ENCODE assay signal across 24 cellular contexts in genomic region chr10:89576022-89576421, GRCh38. TPM values are rescaled to one million over a fixed set of nuclear protein-coding genes. Genes with fewer than 3 reads are reported as not detected.
DNase-seq lines count a peak whose midpoint lies in the region; ATAC-seq, FAIRE-seq and TF ChIP-seq lines count a peak whose summit lies in the region.
"Had no signal": no experiment of that assay in that cellular context is flagged by ENCODE, and none has a peak within 500 bp of the region (broad histone marks: within the 10 kb centered on the region; RNA-seq: fewer than 3 reads in every experiment).

No MANE protein-coding gene starts in this region.

- no peaks in the 10 kb centered on the region for H3K36me3 Mint-ChIP-seq in astrocyte (ENCODE audit: low read depth, unreplicated experiment)
- peaks cover 4% of the 10 kb centered on the region for H3K36me3 Mint-ChIP-seq in osteocyte (ENCODE audit: unreplicated experiment)
- H3K36me3 Mint-ChIP-seq in activated T-cell treated with anti-CD3 and anti-CD28 coated beads, Interleukin-2, amount 50 U/mL, for 72 hours (ENCODE audit: insufficient read depth in 2 of 2): no peaks in the 10 kb centered on the region

- FAIRE-seq in HepG2 (lab: Jason Lieb, UNC) (no peak), astrocyte (lab: Jason Lieb, UNC) (peak; percentile 55)
- FAIRE-seq: A204.1, D721Med, GM12892, GM19239, H1 had no signal

- TF ChIP-seq POLR2A in HepG2 (IDR thresholded peaks at IDR 0.05; ENCODE audit: insufficient read depth in 1 of 2, low read depth in 2 of 2, low read length in 2 of 2): no peak

- H3K27ac ChIP-seq in liver (ENCODE audit: low read depth in 1 of 2, low read length in 2 of 2): no peak overlapping the region
- no peak overlapping the region for H3K27ac ChIP-seq in HepG2 (ENCODE audit: extremely low read length, insufficient read depth, low read length)
- H3K27ac ChIP-seq in astrocyte (ENCODE audit: low read depth, low read length): no peak overlapping the region
- H3K27ac ChIP-seq: 22Rv1; BLaER1 treated with 17β-estradiol and CSF1 and Interleukin-3, amounts not matched to agents 10 nM and 100 nM; GM23248 had no signal

- intact Hi-C loops in HepG2 (cut with micrococcal nuclease; ENCODE audit: unreplicated experiment): no loop called here

- H3K4me3 Mint-ChIP-seq in astrocyte (ENCODE audit: unreplicated experiment) (no peak overlapping the region), osteocyte (ENCODE audit: unreplicated experiment) (no peak overlapping the region)
- H3K4me3 Mint-ChIP-seq in activated T-cell treated with anti-CD3 and anti-CD28 coated beads, Interleukin-2, amount 50 U/mL, for 72 hours: no peak overlapping the region
- H3K4me3 Mint-ChIP-seq: CD14-positive monocyte; CD4-positive, alpha-beta T cell; CD8-positive, alpha-beta memory T cell; H9 had no signal

- H3K4me2 ChIP-seq in HepG2 (ENCODE audit: low read depth, low read length): no peak overlapping the region
- no peak overlapping the region for H3K4me2 ChIP-seq in astrocyte (ENCODE audit: low read length)
- H3K4me2 ChIP-seq: BLaER1 treated with 17β-estradiol and CSF1 and Interleukin-3, amounts not matched to agents 10 nM and 100 nM had no signal

- H3K79me2 ChIP-seq in HepG2 (ENCODE audit: insufficient read depth, low read length) (no peaks in the 10 kb centered on the region), astrocyte (ENCODE audit: insufficient read depth, low read length) (no peaks in the 10 kb centered on the region)

- H3K4me3 ChIP-seq in liver (ENCODE audit: low read depth in 1 of 3, low read length in 3 of 3) (no peak overlapping the region), HepG2 (replicated peaks in 1 of 3; ENCODE audit: insufficient read depth in 1 of 3, low read depth in 2 of 3, low read length in 3 of 3) (no peak overlapping the region), astrocyte (ENCODE audit: insufficient read depth, low read depth, low read length) (no peak overlapping the region)
- H3K4me3 ChIP-seq: BLaER1 treated with 17β-estradiol and CSF1 and Interleukin-3, amounts not matched to agents 10 nM and 100 nM; GM23248 had no signal

- BruUV-seq in HepG2 (replicated peaks; lab: Mats Ljungman, UMichigan): no TSS peak

- CTCF ChIA-PET in HepG2 (lab: Yijun Ruan, JAX; ENCODE audit: low intra/inter-chr PET ratio, low total read pairs): no interaction called here

- no peak overlapping the region for H3K27ac Mint-ChIP-seq in astrocyte (ENCODE audit: unreplicated experiment)
- H3K27ac Mint-ChIP-seq in osteocyte (ENCODE audit: unreplicated experiment): peak overlapping the region; percentile 52
- H3K27ac Mint-ChIP-seq in activated T-cell treated with anti-CD3 and anti-CD28 coated beads, Interleukin-2, amount 50 U/mL, for 72 hours: no peak overlapping the region
- H3K27ac Mint-ChIP-seq: CD14-positive monocyte; CD4-positive, alpha-beta T cell; CD8-positive, alpha-beta memory T cell; H9 had no signal

- in situ Hi-C loops in HepG2 (cut with HindIII; ENCODE audit: extremely low pct_ligation_motif_present, low pct_unique_long_range_greater_than_20kb): no loop called here

- H3K9ac ChIP-seq in liver (ENCODE audit: low read depth in 1 of 2, low read length in 2 of 2) (no peak overlapping the region), HepG2 (ENCODE audit: insufficient read depth, low read depth, low read length) (no peak overlapping the region), astrocyte (ENCODE audit: low read length) (no peak overlapping the region)
- H3K9ac ChIP-seq: BLaER1 treated with 17β-estradiol and CSF1 and Interleukin-3, amounts not matched to agents 10 nM and 100 nM; GM23248 had no signal

- no peaks in the 10 kb centered on the region for H4K20me1 ChIP-seq in HepG2 (ENCODE audit: insufficient read depth, low read length)
- H4K20me1 ChIP-seq in astrocyte (ENCODE audit: insufficient read depth, low read length): no peaks in the 10 kb centered on the region
- H4K20me1 ChIP-seq: BLaER1 treated with 17β-estradiol and CSF1 and Interleukin-3, amounts not matched to agents 10 nM and 100 nM had no signal

- POLR2A ChIA-PET in HepG2 (lab: Yijun Ruan, JAX): no interaction called here

- H2AFZ ChIP-seq in HepG2 (ENCODE audit: low read length): no peak overlapping the region
- H2AFZ ChIP-seq in astrocyte (ENCODE audit: low read depth, low read length): no peak overlapping the region
- H2AFZ ChIP-seq: GM23248 had no signal

- DNase-seq in HepG2 (ENCODE audit: low spot score): no peak
- DNase-seq in astrocyte (ENCODE audit: low read depth): no peak
- no peak for DNase-seq in osteocyte (ENCODE audit: extremely low spot score, unreplicated experiment)
- DNase-seq in activated T-cell treated with anti-CD3 and anti-CD28 coated beads, Interleukin-2, amount 50 U/mL, for 72 hours: no peak
- DNase-seq in ureter (ENCODE audit: low spot score): no peak
- DNase-seq: AML-193; BE2C; CD4-positive, alpha-beta T cell; CD8-positive, alpha-beta memory T cell; DMS 273 treated with DMSO at 0.1 percent for 48 hours; DMS79; GM23248; H9 had no signal

- H3K27me3 Mint-ChIP-seq in astrocyte (ENCODE audit: low read depth, unreplicated experiment) (no peaks in the 10 kb centered on the region), osteocyte (ENCODE audit: unreplicated experiment) (no peaks in the 10 kb centered on the region)
- H3K27me3 Mint-ChIP-seq in activated T-cell treated with anti-CD3 and anti-CD28 coated beads, Interleukin-2, amount 50 U/mL, for 72 hours (ENCODE audit: low read depth): no peaks in the 10 kb centered on the region
- H3K27me3 Mint-ChIP-seq: CD4-positive, alpha-beta T cell had no signal

- no peak for TF ChIP-seq CTCF in liver (IDR thresholded peaks at IDR 0.05; ENCODE audit: low read depth, low read length, missing input control)
- no peak for TF ChIP-seq CTCF in HepG2 (CRISPR knock-in tag; IDR thresholded peaks at IDR 0.05)
- TF ChIP-seq CTCF in astrocyte (IDR thresholded peaks at IDR 0.05; ENCODE audit: insufficient read depth, low read depth, low read length): no peak
- TF ChIP-seq CTCF in osteocyte (IDR thresholded peaks at IDR 0.05): no peak

- peak in 1 of 2 donors; percentile 6 for TF ChIP-seq RAD21 in liver (IDR thresholded peaks at IDR 0.05)
- no peak for TF ChIP-seq RAD21 in HepG2 (CRISPR knock-in tag; IDR thresholded peaks at IDR 0.05)

- TF ChIP-seq EP300 in HepG2 (IDR thresholded peaks at IDR 0.05; ENCODE audit: low read depth in 2 of 2, low read length in 2 of 2) (no peak), HepG2 (CRISPR knock-in tag; IDR thresholded peaks at IDR 0.05; ENCODE audit: borderline replicate concordance) (no peak)

- H3K4me1 ChIP-seq in liver (ENCODE audit: control insufficient read depth in 4 of 4, insufficient read depth in 4 of 4, low read length in 3 of 4) (peaks cover 0 to 8% (median 1%) of the 10 kb centered on the region in 4 donors), HepG2 (ENCODE audit: insufficient read depth, low read length) (peaks cover 27% of the 10 kb centered on the region), astrocyte (ENCODE audit: insufficient read depth, low read length) (peaks cover 10% of the 10 kb centered on the region)
- H3K4me1 ChIP-seq: BE2C; BLaER1 treated with 17β-estradiol and CSF1 and Interleukin-3, amounts not matched to agents 10 nM and 100 nM had no signal

- H3K36me3 ChIP-seq in liver (ENCODE audit: control insufficient read depth in 4 of 4, insufficient read depth in 3 of 4, low read depth in 1 of 4, low read length in 3 of 4) (no peaks in the 10 kb centered on the region), HepG2 (replicated peaks in 1 of 2; ENCODE audit: control insufficient read depth in 1 of 2, insufficient read depth in 2 of 2, low read length in 2 of 2) (no peaks in the 10 kb centered on the region), astrocyte (ENCODE audit: insufficient read depth, low read length) (no peaks in the 10 kb centered on the region)
- H3K36me3 ChIP-seq: BE2C had no signal

- H3K9me3 Mint-ChIP-seq in astrocyte (ENCODE audit: unreplicated experiment) (peaks cover 4% of the 10 kb centered on the region), osteocyte (ENCODE audit: unreplicated experiment) (peaks cover 12% of the 10 kb centered on the region)
- H3K9me3 Mint-ChIP-seq in activated T-cell treated with anti-CD3 and anti-CD28 coated beads, Interleukin-2, amount 50 U/mL, for 72 hours: no peaks in the 10 kb centered on the region
- H3K9me3 Mint-ChIP-seq: CD4-positive, alpha-beta T cell; CD8-positive, alpha-beta memory T cell had no signal

- H3K9me3 ChIP-seq in liver (ENCODE audit: control insufficient read depth in 4 of 4, low read length in 3 of 4) (no peaks in the 10 kb centered on the region), HepG2 (ENCODE audit: low read length) (no peaks in the 10 kb centered on the region), astrocyte (ENCODE audit: insufficient read depth, low read depth, low read length) (no peaks in the 10 kb centered on the region)
- H3K9me3 ChIP-seq: BE2C had no signal

- H3K4me1 Mint-ChIP-seq in astrocyte (ENCODE audit: low read depth, unreplicated experiment) (peaks cover 5% of the 10 kb centered on the region), osteocyte (ENCODE audit: unreplicated experiment) (peaks cover 28% of the 10 kb centered on the region)
- no peaks in the 10 kb centered on the region for H3K4me1 Mint-ChIP-seq in activated T-cell treated with anti-CD3 and anti-CD28 coated beads, Interleukin-2, amount 50 U/mL, for 72 hours (ENCODE audit: low read depth)
- H3K4me1 Mint-ChIP-seq: CD8-positive, alpha-beta memory T cell had no signal

- 60% methylated on average over 3 of the region's 3 CpGs for WGBS in liver
- WGBS in HepG2 (ENCODE audit: low lambda C conversion rate): 60% methylated on average over 3 of the region's 3 CpGs

- H3K27me3 ChIP-seq in liver (ENCODE audit: control insufficient read depth in 4 of 4, insufficient read depth in 4 of 4, low read length in 3 of 4) (no peaks in the 10 kb centered on the region), HepG2 (ENCODE audit: control insufficient read depth in 1 of 2, insufficient read depth in 2 of 2, low read length in 2 of 2) (no peaks in the 10 kb centered on the region), astrocyte (ENCODE audit: insufficient read depth, low read length) (no peaks in the 10 kb centered on the region)
- H3K27me3 ChIP-seq: BE2C; BLaER1 treated with 17β-estradiol and CSF1 and Interleukin-3, amounts not matched to agents 10 nM and 100 nM had no signal

- ATAC-seq in HepG2: no peak
- no peak for ATAC-seq in activated T-cell treated with anti-CD3 and anti-CD28 coated beads, Interleukin-2, amount 50 U/mL, for 72 hours (replicated peaks in 1 of 2)
- ATAC-seq: HCT116 had no signal

RNA-seq across cellular contexts. Expression of gene SLC16A12, which starts 40.6 kb away (rescaled TPM):
- 10 to 100 TPM in 1 of 2 donors, 1 to 10 TPM in 1; 1.5 to 10.7 TPM for total RNA-seq in liver
- polyA plus RNA-seq in liver: under 1 TPM; 0.03 to 0.38 TPM
- 0.02 TPM in 1 of 2 replicates, not detected in the other for total RNA-seq in HepG2 (2016; rRNA removed; fragmentation: Illumina TruSeq; extraction: Trizol)
- total RNA-seq in HepG2 (2016; cell fraction: cytosol; rRNA removed; fragmentation: Illumina TruSeq; extraction: Trizol; ENCODE audit: low read depth): not detected in 2 replicates
- 0.04 TPM in 1 of 2 replicates, not detected in the other for total RNA-seq in HepG2 (2016; cell fraction: insoluble cytoplasmic fraction; rRNA removed; fragmentation: Illumina TruSeq; extraction: Trizol)
- total RNA-seq in HepG2 (2016; cell fraction: membrane; rRNA removed; fragmentation: Illumina TruSeq; extraction: Trizol): 0.03 TPM in 1 of 2 replicates, not detected in the other
- total RNA-seq in HepG2 (2016; cell fraction: nucleus; rRNA removed; fragmentation: Illumina TruSeq; extraction: Trizol): 0.06 TPM in 1 of 2 replicates, not detected in the other
- 0.07 TPM in 1 of 2 replicates, not detected in the other for polyA plus RNA-seq in HepG2 (2011; rRNA removed)
- 0.01 TPM in 2 replicates for polyA plus RNA-seq in HepG2 (2011; cell fraction: cytosol; rRNA removed)
- polyA plus RNA-seq in HepG2 (2011; cell fraction: nucleus; rRNA removed): not detected in 2 replicates
- not detected in 2 replicates for polyA plus RNA-seq in HepG2 (2012)
- not detected in 2 replicates for polyA plus RNA-seq in HepG2 (2016; cell fraction: cytosol; fragmentation: Illumina TruSeq; extraction: Trizol; ENCODE audit: low read depth)
- polyA plus RNA-seq in HepG2 (2016; cell fraction: insoluble cytoplasmic fraction; fragmentation: Illumina TruSeq; extraction: Trizol; ENCODE audit: low read depth): not detected in 2 replicates
- polyA plus RNA-seq in HepG2 (2016; cell fraction: membrane; fragmentation: Illumina TruSeq; extraction: Trizol; ENCODE audit: low read depth): not detected in 2 replicates
- polyA plus RNA-seq in HepG2 (2016; cell fraction: nucleus; fragmentation: Illumina TruSeq; extraction: Trizol; ENCODE audit: insufficient read depth, low read depth): not detected in 2 replicates
- polyA minus RNA-seq in HepG2 (2011; rRNA and poly(A)+ RNA removed; ENCODE audit: low replicate concordance): not detected in 2 replicates
- polyA minus RNA-seq in HepG2 (2011; cell fraction: cytosol; rRNA and poly(A)+ RNA removed): not detected in 2 replicates
- not detected in 2 replicates for polyA minus RNA-seq in HepG2 (2011; cell fraction: nucleus; rRNA and poly(A)+ RNA removed)
- total RNA-seq in astrocyte: 0.31 and 0.59 TPM in 2 replicates
- total RNA-seq in osteocyte: 7.9 and 8.4 TPM in 2 replicates
- not detected for total RNA-seq in activated T-cell treated with anti-CD3 and anti-CD28 coated beads, Interleukin-2, amount 50 U/mL, for 72 hours
- 0.08 TPM for total RNA-seq in ureter
- total RNA-seq: CD4-positive, alpha-beta T cell; CD8-positive, alpha-beta memory T cell; G401; GM23248 had no signal
- polyA plus RNA-seq: CD8-positive, alpha-beta memory T cell; GM23248 had no signal
